ENCODE assay signal across 1 cellular context in the genomic region with DNA sequence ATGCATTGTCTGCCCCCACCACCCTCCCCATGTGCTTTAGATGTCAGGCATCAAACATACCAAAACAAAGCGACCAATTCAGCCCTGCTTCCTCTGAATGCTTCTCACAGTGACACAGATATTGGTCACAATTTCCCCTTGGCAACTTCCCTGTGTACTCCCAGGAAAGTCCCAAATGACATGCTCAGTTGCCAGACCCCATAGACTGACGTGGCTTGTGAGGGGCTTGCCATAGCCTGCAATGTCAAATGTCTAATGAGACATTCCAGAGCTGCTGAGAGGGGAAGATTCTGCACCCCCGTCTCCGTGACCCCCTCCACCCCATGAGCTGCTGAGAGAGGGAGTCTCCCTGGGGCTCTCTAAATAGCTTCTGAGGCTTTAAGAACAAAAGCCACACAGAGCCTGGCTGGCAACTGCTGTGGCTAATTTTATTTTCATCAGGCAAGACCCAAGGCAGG.
TF ChIP-seq lines count a peak whose summit lies in the region.

No MANE protein-coding gene starts in this region.

TF ChIP-seq in HepG2, 621 proteins besides CTCF, POLR2A, EP300 and RAD21 (continued from another document):
- TF ChIP-seq ZHX1 (CRISPR knock-in tag; IDR thresholded peaks at IDR 0.05; ENCODE audit: low read depth) (no peak), SMAD1 (CRISPR knock-in tag; IDR thresholded peaks at IDR 0.05; ENCODE audit: borderline replicate concordance, low read depth) (no peak), JARID2 (CRISPR knock-in tag; IDR thresholded peaks at IDR 0.05; ENCODE audit: insufficient replicate concordance) (no peak), SP140L (CRISPR knock-in tag; IDR thresholded peaks at IDR 0.05; ENCODE audit: borderline replicate concordance) (no peak)
- TF ChIP-seq, protein P1, sequence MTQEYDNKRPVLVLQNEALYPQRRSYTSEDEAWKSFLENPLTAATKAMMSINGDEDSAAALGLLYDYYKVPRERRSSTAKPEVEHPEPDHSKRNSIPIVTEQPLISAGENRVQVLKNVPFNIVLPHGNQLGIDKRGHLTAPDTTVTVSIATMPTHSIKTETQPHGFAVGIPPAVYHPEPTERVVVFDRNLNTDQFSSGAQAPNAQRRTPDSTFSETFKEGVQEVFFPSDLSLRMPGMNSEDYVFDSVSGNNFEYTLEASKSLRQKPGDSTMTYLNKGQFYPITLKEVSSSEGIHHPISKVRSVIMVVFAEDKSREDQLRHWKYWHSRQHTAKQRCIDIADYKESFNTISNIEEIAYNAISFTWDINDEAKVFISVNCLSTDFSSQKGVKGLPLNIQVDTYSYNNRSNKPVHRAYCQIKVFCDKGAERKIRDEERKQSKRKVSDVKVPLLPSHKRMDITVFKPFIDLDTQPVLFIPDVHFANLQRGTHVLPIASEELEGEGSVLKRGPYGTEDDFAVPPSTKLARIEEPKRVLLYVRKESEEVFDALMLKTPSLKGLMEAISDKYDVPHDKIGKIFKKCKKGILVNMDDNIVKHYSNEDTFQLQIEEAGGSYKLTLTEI (CRISPR knock-in tag; conservative IDR thresholded peaks at IDR 0.05) = no peak
- TF ChIP-seq, protein P2, sequence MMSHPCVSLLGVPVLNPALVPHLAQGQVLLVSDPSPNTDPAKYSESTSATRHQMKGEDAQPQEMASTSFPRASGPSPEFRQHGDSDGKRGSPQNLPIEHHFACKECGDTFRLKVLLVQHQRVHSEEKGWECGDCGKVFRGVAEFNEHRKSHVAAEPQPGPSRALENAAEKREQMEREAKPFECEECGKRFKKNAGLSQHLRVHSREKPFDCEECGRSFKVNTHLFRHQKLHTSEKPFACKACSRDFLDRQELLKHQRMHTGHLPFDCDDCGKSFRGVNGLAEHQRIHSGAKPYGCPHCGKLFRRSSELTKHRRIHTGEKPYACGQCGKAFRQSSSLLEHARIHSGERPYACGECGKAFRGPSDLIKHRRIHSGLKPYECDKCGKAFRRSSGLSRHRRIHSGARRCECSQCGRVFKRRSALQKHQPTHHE (CRISPR knock-in tag; IDR thresholded peaks at IDR 0.05; ENCODE audit: borderline replicate concordance) = no peak
